Comparison of ENCODE assay signal across 9 cellular contexts in genomic region chr17:36149296-36149820, GRCh38. TPM values are rescaled to one million over a fixed set of nuclear protein-coding genes. Genes with fewer than 3 reads are reported as not detected.
DNase-seq lines count a peak whose midpoint lies in the region; ATAC-seq and TF ChIP-seq lines count a peak whose summit lies in the region.
"Had no signal": no experiment of that assay in that cellular context is flagged by ENCODE, and none has a peak within 500 bp of the region (broad histone marks: within the 10 kb centered on the region; RNA-seq: fewer than 3 reads in every experiment).

No MANE protein-coding gene starts in this region.

- H3K27me3 ChIP-seq in gastroesophageal sphincter: peaks cover 50% of the 10 kb centered on the region
- no peaks in the 10 kb centered on the region for H3K27me3 ChIP-seq in testis

- intact Hi-C loops in testis (cut with DNase I; ENCODE audit: low total_unique reads): no loop called here

- no peaks in the 10 kb centered on the region for H3K36me3 ChIP-seq in gastroesophageal sphincter
- H3K36me3 ChIP-seq in testis (ENCODE audit: low read depth, missing control alignments): no peaks in the 10 kb centered on the region

- H3K4me3 ChIP-seq in gastroesophageal sphincter (no peak overlapping the region), testis (peak overlapping the region; percentile 1 to 2)

- TF ChIP-seq POLR2A in gastroesophageal sphincter (IDR thresholded peaks at IDR 0.05): no peak
- no peak for TF ChIP-seq POLR2A in testis (IDR thresholded peaks at IDR 0.05)

- H3K27ac ChIP-seq in gastroesophageal sphincter (no peak overlapping the region), testis (no peak overlapping the region)

- peaks cover 0 to 12% (median 0%) of the 10 kb centered on the region in 3 donors for H3K4me1 ChIP-seq in gastroesophageal sphincter
- H3K4me1 ChIP-seq in testis: peaks cover 4% of the 10 kb centered on the region

- no peaks in the 10 kb centered on the region for H3K9me3 ChIP-seq in gastroesophageal sphincter
- H3K9me3 ChIP-seq in testis: no peaks in the 10 kb centered on the region

- TF ChIP-seq EP300 in gastroesophageal sphincter (IDR thresholded peaks at IDR 0.05): no peak

- TF ChIP-seq CTCF in gastroesophageal sphincter (IDR thresholded peaks at IDR 0.05) (no peak), testis (IDR thresholded peaks at IDR 0.05) (peak in 1 of 3 experiments; percentile 42)

- ATAC-seq in gastroesophageal sphincter: peak; percentile 70

- 41 to 45% methylated on average over 2 to 7 of the region's 11 CpGs for WGBS in gastroesophageal sphincter (ENCODE audit: low coverage in 1 of 2), 2 donors
- 24 to 33% methylated on average over 11 of the region's 11 CpGs for WGBS in testis, 2 donors

- DNase-seq in activated T-cell treated with anti-CD3 and anti-CD28 coated beads, Interleukin-2, amount 50 U/mL, for 48 hours: peak; percentile 27 to 29
- DNase-seq in activated T-cell treated with anti-CD3 and anti-CD28 coated beads for 4 hours (no peak), RPMI7951 (ENCODE audit: low read depth) (peak; percentile 41), testis (peak; percentile 72), NCI-H69 (lab: John Stamatoyannopoulos, UW) (no peak), NCI-H82 treated with DMSO at 0.1 percent for 48 hours (lab: John Stamatoyannopoulos, UW; ENCODE audit: unreplicated experiment) (no peak), epidermal melanocyte (ENCODE audit: insufficient read length, low spot score) (no peak)

RNA-seq across cellular contexts. Expression of gene TBC1D3B, which starts 27.1 kb away (rescaled TPM):
- total RNA-seq in RPMI7951 (2014; rRNA removed; shearing (Covaris generic)): 1.1 TPM in 1 of 2 replicates, not detected in the other
- total RNA-seq in gastroesophageal sphincter: 1 to 10 TPM; 1.7 to 9.2 (median 5.0) TPM
- total RNA-seq in testis: 10 to 100 TPM; 10.8 to 23.0 TPM
- 21.0 TPM for polyA plus RNA-seq in testis (ENCODE audit: insufficient read depth, low read depth, low replicate concordance)
- total RNA-seq: skeletal muscle tissue had no signal

RNA-seq across cellular contexts. Expression of gene CCL4, which starts 45.7 kb away (rescaled TPM):
- total RNA-seq in RPMI7951 (2014; rRNA removed; shearing (Covaris generic)): not detected in 2 replicates
- total RNA-seq in gastroesophageal sphincter: 1 to 10 TPM in 2 of 4 donors, not detected in 2; 1.4 to 4.7 TPM
- 1 to 10 TPM in 1 of 2 donors, under 1 TPM in 1; 0.39 to 1.7 TPM for total RNA-seq in testis
- 9.9 TPM for polyA plus RNA-seq in testis (ENCODE audit: insufficient read depth, low read depth, low replicate concordance)

RNA-seq across cellular contexts. Expression of gene CCL3L1, which starts 47.2 kb away (rescaled TPM):
- total RNA-seq in RPMI7951 (2014; rRNA removed; shearing (Covaris generic)): 0.60 TPM in 1 of 2 replicates, not detected in the other
- total RNA-seq in gastroesophageal sphincter: not detected
- not detected for total RNA-seq in testis
- polyA plus RNA-seq in testis (ENCODE audit: insufficient read depth, low read depth, low replicate concordance): 4.7 TPM

RNA-seq across cellular contexts. Expression of gene CCL3, which starts 59.4 kb away (rescaled TPM):
- 0.96 TPM in 1 of 2 replicates, not detected in the other for total RNA-seq in RPMI7951 (2014; rRNA removed; shearing (Covaris generic))
- total RNA-seq in gastroesophageal sphincter (1 to 10 TPM in 1 of 4 donors, not detected in 3; 2.4 TPM), testis (under 1 TPM in 1 of 2 donors, not detected in 1; 0.56 TPM)
- polyA plus RNA-seq in testis (ENCODE audit: insufficient read depth, low read depth, low replicate concordance): 6.2 TPM

Comparison
In these comparisons a context has a peak if more than half of its experiments do, and no peak if none do; other contexts are left out.
1. DNase-seq: peak in activated T-cell treated with anti-CD3 and anti-CD28 coated beads, Interleukin-2, amount 50 U/mL, for 48 hours (2 of 2), RPMI7951 (single experiment) and testis (single experiment); none in activated T-cell treated with anti-CD3 and anti-CD28 coated beads for 4 hours (single experiment), NCI-H69 (single experiment), NCI-H82 treated with DMSO at 0.1 percent for 48 hours (single experiment) and epidermal melanocyte (single experiment).
2. H3K4me3 ChIP-seq: peak in testis (2 of 2); none in gastroesophageal sphincter (0 of 2).